In the genomic region with DNA sequence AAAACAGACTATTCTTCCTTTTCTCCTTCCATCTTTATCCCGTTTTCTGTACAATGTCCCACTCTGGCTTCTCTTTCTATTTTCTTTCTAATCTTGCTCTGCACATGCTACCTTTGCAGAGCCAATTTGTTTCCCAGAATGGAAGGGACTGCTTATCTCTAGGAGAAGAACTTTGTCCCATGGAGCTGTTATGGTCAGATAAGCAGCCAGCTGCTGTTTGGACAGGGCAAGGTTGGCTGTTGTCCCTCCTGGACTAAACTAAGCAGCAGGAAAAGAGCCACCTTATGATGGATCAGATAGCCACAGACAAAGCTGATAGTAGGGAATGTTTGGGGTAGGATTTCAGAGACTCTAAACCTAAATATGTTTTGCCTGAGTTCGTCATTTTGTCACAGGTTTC, we compare ENCODE assay signal across 23 cellular contexts.
"Had no signal": no experiment of that assay in that cellular context is flagged by ENCODE, and none has a peak within 500 bp of the region (broad histone marks: within the 10 kb centered on the region; RNA-seq: fewer than 3 reads in every experiment).

No MANE protein-coding gene starts in this region.

- H3K4me1 ChIP-seq: foreskin keratinocyte, neural progenitor cell, psoas muscle had no signal

- H3K9me3 ChIP-seq: psoas muscle had no signal

- H3K4me2 ChIP-seq: neural progenitor cell had no signal

- H2AFZ ChIP-seq: neural progenitor cell had no signal

- DNase-seq: activated CD4-positive, alpha-beta T cell treated with anti-CD3 and anti-CD28 coated beads for 1 hour; activated CD4-positive, alpha-beta T cell treated with anti-CD3 and anti-CD28 coated beads, Interleukin-2, amount 50 U/mL, for 4 hours; activated effector memory CD4-positive, alpha-beta T cell treated with anti-CD3 and anti-CD28 coated beads, Interleukin-2, amount 50 U/mL, for 16 hours; activated naive CD4-positive, alpha-beta T cell treated with anti-CD3 and anti-CD28 coated beads, Interleukin-2, amount 50 U/mL, for 16 hours; activated T-cell treated with anti-CD3 and anti-CD28 coated beads, Interleukin-2, amount 50 U/mL, for 72 hours; cerebellar nuclear complex; effector CD8-positive, alpha-beta T cell; foreskin keratinocyte; hypothalamus; islet precursor cell; naive B cell; psoas muscle; right cardiac atrium; stimulated activated CD4-positive, alpha-beta T cell treated with anti-CD3 and anti-CD28 coated beads, Interleukin-4, amount 100 ng/mL, for 1 hour had no signal

- H3K9ac ChIP-seq: neural progenitor cell had no signal

- FAIRE-seq: astrocyte, bronchial epithelial cell, urothelium cell line had no signal

- H3K27me3 ChIP-seq: foreskin keratinocyte, neural progenitor cell had no signal

- H3K27ac ChIP-seq: epithelial cell of prostate, foreskin keratinocyte, neural progenitor cell, psoas muscle, SK-N-MC, skin epidermis, VCaP had no signal

- H3K36me3 ChIP-seq: neural progenitor cell had no signal

- ATAC-seq: activated T-cell treated with anti-CD3 and anti-CD28 coated beads, Interleukin-2, amount 50 U/mL, for 72 hours; foreskin keratinocyte; psoas muscle; stimulated activated effector memory CD8-positive, alpha-beta T cell treated with anti-CD3 and anti-CD28 coated beads, Interleukin-12 subunit alpha, Interleukin-12 subunit beta, amount 100 ng/mL, for 72 hours had no signal

- H3K4me3 ChIP-seq: neural progenitor cell, psoas muscle, SK-N-MC, skin epidermis had no signal
